Comparison of ENCODE assay signal across 8 cellular contexts in genomic region chr6:27809067-27809938, GRCh38.
DNase-seq lines count a peak whose midpoint lies in the region; ATAC-seq and TF ChIP-seq lines count a peak whose summit lies in the region.

No MANE protein-coding gene starts in this region.

- H3K4me3 Mint-ChIP-seq in activated CD4-positive, alpha-beta T cell treated with anti-CD3 and anti-CD28 coated beads for 36 hours, result peak overlapping the region; percentile 86
- H3K4me3 Mint-ChIP-seq in activated CD8-positive, alpha-beta T cell treated with anti-CD3 and anti-CD28 coated beads for 36 hours, result peak overlapping the region; percentile 90

- POLR2A ChIA-PET in activated CD4-positive, alpha-beta T cell treated with anti-CD3 and anti-CD28 coated beads for 36 hours (lab: Charles Lee), result interaction anchor here (0.6 to 10.5 kb wide), 26 partner anchors 10 to 1766 kb away, joined by 3 to 202 read pairs (median 4); a partner anchor contains a TSS
- POLR2A ChIA-PET in activated CD8-positive, alpha-beta T cell treated with anti-CD3 and anti-CD28 coated beads for 36 hours (lab: Charles Lee), result interaction anchor here (0.6 to 10.7 kb wide), 26 partner anchors 9 to 1789 kb away, joined by 3 to 470 read pairs (median 7); a partner anchor contains a TSS

- no peak for DNase-seq in activated CD4-positive, alpha-beta T cell treated with anti-CD3 and anti-CD28 coated beads for 36 hours
- no peak for DNase-seq in activated CD4-positive, alpha-beta T cell treated with anti-CD3 and anti-CD28 coated beads, Interleukin-2, amount 50 U/mL, for 4 hours
- no peak for DNase-seq in activated CD8-positive, alpha-beta T cell treated with anti-CD3 and anti-CD28 coated beads for 36 hours
- DNase-seq in testis (no peak), NCI-H2171 treated with DMSO at 0.1 percent for 48 hours (lab: John Stamatoyannopoulos, UW) (no peak), NCI-H524 (lab: John Stamatoyannopoulos, UW) (no peak)

- peak overlapping the region; percentile 95 for H3K27ac Mint-ChIP-seq in activated CD4-positive, alpha-beta T cell treated with anti-CD3 and anti-CD28 coated beads for 36 hours
- peak overlapping the region; percentile 96 for H3K27ac Mint-ChIP-seq in activated CD8-positive, alpha-beta T cell treated with anti-CD3 and anti-CD28 coated beads for 36 hours

- H3K4me3 ChIP-seq in iPS-20b (ENCODE audit: low read length), result peak overlapping the region; percentile 89
- peak overlapping the region; percentile 57 to 74 for H3K4me3 ChIP-seq in testis

- H3K9me3 ChIP-seq in iPS-20b (ENCODE audit: insufficient read depth, low read depth, low read length) (no peaks in the 10 kb centered on the region), testis (no peaks in the 10 kb centered on the region)

- H3K27me3 ChIP-seq in iPS-20b (ENCODE audit: insufficient read depth, low read length) (no peaks in the 10 kb centered on the region), testis (no peaks in the 10 kb centered on the region)

- H3K27me3 Mint-ChIP-seq in activated CD4-positive, alpha-beta T cell treated with anti-CD3 and anti-CD28 coated beads for 36 hours, result no peaks in the 10 kb centered on the region
- peaks cover 2% of the 10 kb centered on the region for H3K27me3 Mint-ChIP-seq in activated CD8-positive, alpha-beta T cell treated with anti-CD3 and anti-CD28 coated beads for 36 hours

- no peaks in the 10 kb centered on the region for H3K36me3 ChIP-seq in iPS-20b (ENCODE audit: insufficient read depth, low read depth, low read length)
- no peaks in the 10 kb centered on the region for H3K36me3 ChIP-seq in testis (ENCODE audit: low read depth, missing control alignments)

- peak overlapping the region; percentile 95 for H3K9ac ChIP-seq in iPS-20b (ENCODE audit: low read depth, low read length)

- peaks cover 44% of the 10 kb centered on the region for H3K4me1 Mint-ChIP-seq in activated CD4-positive, alpha-beta T cell treated with anti-CD3 and anti-CD28 coated beads for 36 hours
- H3K4me1 Mint-ChIP-seq in activated CD8-positive, alpha-beta T cell treated with anti-CD3 and anti-CD28 coated beads for 36 hours (ENCODE audit: low read depth), result peaks cover 51% of the 10 kb centered on the region

- TF ChIP-seq CTCF in activated CD8-positive, alpha-beta T cell treated with anti-CD3 and anti-CD28 coated beads for 36 hours (IDR thresholded peaks at IDR 0.05), result no peak
- no peak for TF ChIP-seq CTCF in testis (IDR thresholded peaks at IDR 0.05)

- TF ChIP-seq POLR2A in testis (IDR thresholded peaks at IDR 0.05), result no peak

- WGBS in testis, 2 donors, result 14 to 21% methylated on average over 7 of the region's 7 CpGs

- intact Hi-C loops in activated CD4-positive, alpha-beta T cell treated with anti-CD3 and anti-CD28 coated beads for 36 hours (cut with DNase I, micrococcal nuclease), result loop anchor here in 1 of 2 experiments (2.0 to 5.0 kb wide), 2 partner anchors 327 to 1537 kb away; a partner anchor contains a TSS
- intact Hi-C loops in activated CD8-positive, alpha-beta T cell treated with anti-CD3 and anti-CD28 coated beads for 36 hours (cut with micrococcal nuclease), result loop anchor here (2.0 to 5.0 kb wide), 2 partner anchors 57 to 677 kb away; a partner anchor contains a TSS
- intact Hi-C loops in testis (cut with DNase I; ENCODE audit: low total_unique reads), result no loop called here

- H3K36me3 Mint-ChIP-seq in activated CD4-positive, alpha-beta T cell treated with anti-CD3 and anti-CD28 coated beads for 36 hours (ENCODE audit: low read depth), result peaks cover 8% of the 10 kb centered on the region
- H3K36me3 Mint-ChIP-seq in activated CD8-positive, alpha-beta T cell treated with anti-CD3 and anti-CD28 coated beads for 36 hours (ENCODE audit: low read depth), result peaks cover 12% of the 10 kb centered on the region

- H3K9me3 Mint-ChIP-seq in activated CD4-positive, alpha-beta T cell treated with anti-CD3 and anti-CD28 coated beads for 36 hours (ENCODE audit: low read depth), result no peaks in the 10 kb centered on the region
- H3K9me3 Mint-ChIP-seq in activated CD8-positive, alpha-beta T cell treated with anti-CD3 and anti-CD28 coated beads for 36 hours, result no peaks in the 10 kb centered on the region

- CTCF ChIA-PET in activated CD4-positive, alpha-beta T cell treated with anti-CD3 and anti-CD28 coated beads for 36 hours (lab: Charles Lee), result interaction anchor here (0.6 to 6.3 kb wide), 15 partner anchors 13 to 605 kb away, joined by 3 to 53 read pairs (median 4); a partner anchor contains a TSS
- CTCF ChIA-PET in activated CD8-positive, alpha-beta T cell treated with anti-CD3 and anti-CD28 coated beads for 36 hours (lab: Charles Lee), result interaction anchor here (1.4 to 7.0 kb wide), 10 partner anchors 9 to 682 kb away, joined by 3 to 63 read pairs (median 6); a partner anchor contains a TSS

- ATAC-seq in activated CD4-positive, alpha-beta T cell treated with anti-CD3 and anti-CD28 coated beads for 36 hours, result no peak
- no peak for ATAC-seq in activated CD8-positive, alpha-beta T cell treated with anti-CD3 and anti-CD28 coated beads for 36 hours
- no peak for ATAC-seq in GM21381 (IDR thresholded peaks at IDR 0.05; ENCODE audit: unreplicated experiment)

- H3K4me1 ChIP-seq in iPS-20b (ENCODE audit: insufficient read depth, low read length) (peaks cover 14% of the 10 kb centered on the region; the same call in 1 of the 2 replicates), testis (peaks cover 11% of the 10 kb centered on the region)

- H3K27ac ChIP-seq in iPS-20b (ENCODE audit: low read length) (no peak overlapping the region), testis (peak overlapping the region; percentile 82 to 92)
